9 cellular contexts compared by ENCODE assay signal in the genomic region with DNA sequence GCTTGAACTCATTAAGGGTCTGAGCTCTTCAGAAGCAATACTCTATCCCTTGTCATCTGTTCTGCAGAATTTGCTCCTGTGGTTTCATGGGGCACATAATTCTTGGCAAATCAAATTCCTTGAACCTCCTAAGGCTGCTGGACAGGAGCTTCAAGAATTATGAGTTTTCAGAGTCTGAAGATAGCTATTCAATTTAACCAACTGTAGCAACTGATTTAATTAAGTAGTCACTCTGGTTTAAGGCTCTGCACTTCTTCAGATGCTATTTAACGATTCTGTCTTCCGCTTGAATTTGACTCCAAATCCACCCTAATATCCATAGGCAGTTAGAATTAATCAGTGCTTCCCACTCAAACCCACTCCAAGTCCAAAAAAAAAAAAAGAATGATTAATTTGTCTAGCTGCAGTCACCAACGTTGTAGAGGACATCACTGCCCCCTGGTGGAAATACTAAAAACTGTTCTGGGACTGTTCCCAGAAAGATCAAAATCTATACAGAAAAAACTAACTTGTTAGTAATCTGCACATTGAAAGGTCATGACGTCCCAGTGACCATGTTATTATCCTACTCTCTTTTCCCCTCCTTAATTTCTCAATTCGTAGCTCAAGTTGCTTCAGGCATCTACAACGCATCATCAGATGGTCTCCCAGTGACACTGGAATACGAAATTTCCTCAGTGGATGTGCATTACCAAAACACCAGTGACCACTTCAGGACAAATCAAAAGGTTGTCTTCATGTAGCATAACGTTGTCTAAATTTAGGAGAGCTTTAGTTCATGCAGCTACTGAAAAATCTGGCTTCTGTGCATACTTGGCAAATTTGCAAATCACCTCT.
DNase-seq lines count a peak whose midpoint lies in the region; TF ChIP-seq lines count a peak whose summit lies in the region.
"Had no signal": no experiment of that assay in that cellular context is flagged by ENCODE, and none has a peak within 500 bp of the region (broad histone marks: within the 10 kb centered on the region; RNA-seq: fewer than 3 reads in every experiment).

No MANE protein-coding gene starts in this region.

- H3K79me2 ChIP-seq in SK-N-SH (ENCODE audit: insufficient read depth) = no peaks in the 10 kb centered on the region
- no peaks in the 10 kb centered on the region for H3K79me2 ChIP-seq in osteoblast (ENCODE audit: insufficient read depth, low read length)

- intact Hi-C loops in esophagus muscularis mucosa (cut with DNase I) = loop anchor here (2.0 to 10.0 kb wide), 2 partner anchors 128 to 1138 kb away; no protein-coding TSS in a partner anchor

- DNase-seq in A172 (ENCODE audit: low spot score) = peak; percentile 46
- peak; percentile 35 for DNase-seq in EL
- DNase-seq in SK-N-SH = peak; percentile 28
- DNase-seq in esophagus muscularis mucosa (ENCODE audit: extremely low spot score) = no peak
- DNase-seq in osteoblast (ENCODE audit: insufficient read length, low spot score, missing footprints) = no peak
- no peak for DNase-seq in NCI-H1048 (lab: John Stamatoyannopoulos, UW)
- DNase-seq in NCI-H526 treated with DMSO at 0.1 percent for 48 hours (lab: John Stamatoyannopoulos, UW) = no peak

- CTCF ChIA-PET in SK-N-SH (lab: Yijun Ruan, JAX) = interaction anchor here (0.6 to 5.4 kb wide), 64 partner anchors 10 to 1630 kb away, joined by 3 to 50 read pairs (median 4); partner anchors contain the start of gene CPNE8

- peak; percentile 75 for TF ChIP-seq RAD21 in Ishikawa (IDR thresholded peaks at IDR 0.05; ENCODE audit: low read depth)
- TF ChIP-seq RAD21 in SK-N-SH (IDR thresholded peaks at IDR 0.05; ENCODE audit: low read length) = peak; percentile 87

- H3K4me2 ChIP-seq in SK-N-SH (no peak overlapping the region), osteoblast (ENCODE audit: insufficient read depth, low read length) (no peak overlapping the region)

- no peaks in the 10 kb centered on the region for H3K9me2 ChIP-seq in SK-N-SH

- TF ChIP-seq EP300 in Ishikawa (IDR thresholded peaks at IDR 0.05; ENCODE audit: borderline replicate concordance) (no peak), SK-N-SH (IDR thresholded peaks at IDR 0.05; ENCODE audit: borderline replicate concordance in 1 of 2, low read depth in 1 of 2, low read length in 1 of 2) (peak in 1 of 2 experiments; percentile 33; a peak in 1 of 4 replicates), esophagus muscularis mucosa (IDR thresholded peaks at IDR 0.05) (no peak)

- TF ChIP-seq CTCF in SK-N-SH (IDR thresholded peaks at IDR 0.05) = peak; percentile 74
- TF ChIP-seq CTCF in esophagus muscularis mucosa (IDR thresholded peaks at IDR 0.05) = peak; percentile 26 to 67 (median 66)
- peak; percentile 74 for TF ChIP-seq CTCF in osteoblast (IDR thresholded peaks at IDR 0.05; ENCODE audit: extremely low read depth, low read depth, low read length)

- H3K4me3 ChIP-seq in SK-N-SH (ENCODE audit: low read depth in 2 of 2, low read length in 1 of 2) = no peak overlapping the region; a peak in 1 of 4 replicates
- H3K4me3 ChIP-seq in esophagus muscularis mucosa = no peak overlapping the region
- no peak overlapping the region for H3K4me3 ChIP-seq in osteoblast (ENCODE audit: insufficient read depth, low read length)

- no peaks in the 10 kb centered on the region for H4K20me1 ChIP-seq in SK-N-SH (ENCODE audit: insufficient read depth)
- no peaks in the 10 kb centered on the region for H4K20me1 ChIP-seq in osteoblast (ENCODE audit: insufficient read depth, low read length)

- no peaks in the 10 kb centered on the region for H3K36me3 ChIP-seq in SK-N-SH (replicated peaks in 1 of 2; ENCODE audit: control insufficient read depth in 1 of 2, insufficient read depth in 2 of 2, low read length in 1 of 2)
- H3K36me3 ChIP-seq in esophagus muscularis mucosa = no peaks in the 10 kb centered on the region
- no peaks in the 10 kb centered on the region for H3K36me3 ChIP-seq in osteoblast (ENCODE audit: insufficient read depth, low read length)

- WGBS in SK-N-SH (ENCODE audit: low lambda C conversion rate) = 24% methylated on average over 8 of the region's 8 CpGs
- 24% methylated on average over 8 of the region's 8 CpGs for WGBS in esophagus muscularis mucosa

- H3K27ac ChIP-seq in SK-N-SH (ENCODE audit: low read depth in 2 of 2, low read length in 1 of 2) (no peak overlapping the region), esophagus muscularis mucosa (replicated peaks in 1 of 4) (no peak overlapping the region), osteoblast (ENCODE audit: low read depth, low read length) (no peak overlapping the region)
- H3K27ac ChIP-seq: epithelial cell of prostate had no signal

- H3K9ac ChIP-seq in SK-N-SH = no peak overlapping the region

- H2AFZ ChIP-seq in SK-N-SH (ENCODE audit: low read depth) (no peak overlapping the region), osteoblast (ENCODE audit: low read length) (no peak overlapping the region)

- H3K4me1 ChIP-seq in SK-N-SH (ENCODE audit: control insufficient read depth in 1 of 2, insufficient read depth in 2 of 2, low read depth in 1 of 2, low read length in 1 of 2) (no peaks in the 10 kb centered on the region; a peak in 2 of 4 replicates), esophagus muscularis mucosa (no peaks in the 10 kb centered on the region), osteoblast (ENCODE audit: insufficient read depth, low read length) (no peaks in the 10 kb centered on the region)

- TF ChIP-seq POLR2A in esophagus muscularis mucosa (IDR thresholded peaks at IDR 0.05; ENCODE audit: low read depth) = no peak

- H3K27me3 ChIP-seq in SK-N-SH (ENCODE audit: insufficient read depth) (no peaks in the 10 kb centered on the region), esophagus muscularis mucosa (no peaks in the 10 kb centered on the region), osteoblast (ENCODE audit: insufficient read depth, low read length) (no peaks in the 10 kb centered on the region)

- POLR2A ChIA-PET in SK-N-SH (lab: Yijun Ruan, JAX) = interaction anchor here (0.6 kb wide), 1 partner anchor 929 kb away, joined by 3 read pairs; no protein-coding TSS in a partner anchor

- no peaks in the 10 kb centered on the region for H3F3A ChIP-seq in SK-N-SH (replicated peaks; ENCODE audit: insufficient read depth)

- H3K9me3 ChIP-seq in SK-N-SH = no peaks in the 10 kb centered on the region
- H3K9me3 ChIP-seq in esophagus muscularis mucosa = no peaks in the 10 kb centered on the region
- no peaks in the 10 kb centered on the region for H3K9me3 ChIP-seq in osteoblast (ENCODE audit: low read depth, low read length)

TF ChIP-seq in Ishikawa, 13 proteins besides CTCF, POLR2A, EP300 and RAD21 (continues in another document):
- TF ChIP-seq TEAD4 (IDR thresholded peaks at IDR 0.05) = no peak
- TF ChIP-seq, protein P1, sequence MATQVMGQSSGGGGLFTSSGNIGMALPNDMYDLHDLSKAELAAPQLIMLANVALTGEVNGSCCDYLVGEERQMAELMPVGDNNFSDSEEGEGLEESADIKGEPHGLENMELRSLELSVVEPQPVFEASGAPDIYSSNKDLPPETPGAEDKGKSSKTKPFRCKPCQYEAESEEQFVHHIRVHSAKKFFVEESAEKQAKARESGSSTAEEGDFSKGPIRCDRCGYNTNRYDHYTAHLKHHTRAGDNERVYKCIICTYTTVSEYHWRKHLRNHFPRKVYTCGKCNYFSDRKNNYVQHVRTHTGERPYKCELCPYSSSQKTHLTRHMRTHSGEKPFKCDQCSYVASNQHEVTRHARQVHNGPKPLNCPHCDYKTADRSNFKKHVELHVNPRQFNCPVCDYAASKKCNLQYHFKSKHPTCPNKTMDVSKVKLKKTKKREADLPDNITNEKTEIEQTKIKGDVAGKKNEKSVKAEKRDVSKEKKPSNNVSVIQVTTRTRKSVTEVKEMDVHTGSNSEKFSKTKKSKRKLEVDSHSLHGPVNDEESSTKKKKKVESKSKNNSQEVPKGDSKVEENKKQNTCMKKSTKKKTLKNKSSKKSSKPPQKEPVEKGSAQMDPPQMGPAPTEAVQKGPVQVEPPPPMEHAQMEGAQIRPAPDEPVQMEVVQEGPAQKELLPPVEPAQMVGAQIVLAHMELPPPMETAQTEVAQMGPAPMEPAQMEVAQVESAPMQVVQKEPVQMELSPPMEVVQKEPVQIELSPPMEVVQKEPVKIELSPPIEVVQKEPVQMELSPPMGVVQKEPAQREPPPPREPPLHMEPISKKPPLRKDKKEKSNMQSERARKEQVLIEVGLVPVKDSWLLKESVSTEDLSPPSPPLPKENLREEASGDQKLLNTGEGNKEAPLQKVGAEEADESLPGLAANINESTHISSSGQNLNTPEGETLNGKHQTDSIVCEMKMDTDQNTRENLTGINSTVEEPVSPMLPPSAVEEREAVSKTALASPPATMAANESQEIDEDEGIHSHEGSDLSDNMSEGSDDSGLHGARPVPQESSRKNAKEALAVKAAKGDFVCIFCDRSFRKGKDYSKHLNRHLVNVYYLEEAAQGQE (IDR thresholded peaks at IDR 0.05; ENCODE audit: low read depth) = no peak

TF ChIP-seq in SK-N-SH, 30 proteins besides CTCF, POLR2A, EP300 and RAD21:
- TF ChIP-seq SMC3 (IDR thresholded peaks at IDR 0.05; ENCODE audit: low read depth, low read length) (peak; percentile 70), PBX3 (IDR thresholded peaks at IDR 0.05) (peak; percentile 22; the same call in 1 of the 2 replicates), GATA2 (CRISPR knock-in tag; IDR thresholded peaks at IDR 0.05) (peak; percentile 35; the same call in 1 of the 2 replicates)
- TF ChIP-seq, protein P2, sequence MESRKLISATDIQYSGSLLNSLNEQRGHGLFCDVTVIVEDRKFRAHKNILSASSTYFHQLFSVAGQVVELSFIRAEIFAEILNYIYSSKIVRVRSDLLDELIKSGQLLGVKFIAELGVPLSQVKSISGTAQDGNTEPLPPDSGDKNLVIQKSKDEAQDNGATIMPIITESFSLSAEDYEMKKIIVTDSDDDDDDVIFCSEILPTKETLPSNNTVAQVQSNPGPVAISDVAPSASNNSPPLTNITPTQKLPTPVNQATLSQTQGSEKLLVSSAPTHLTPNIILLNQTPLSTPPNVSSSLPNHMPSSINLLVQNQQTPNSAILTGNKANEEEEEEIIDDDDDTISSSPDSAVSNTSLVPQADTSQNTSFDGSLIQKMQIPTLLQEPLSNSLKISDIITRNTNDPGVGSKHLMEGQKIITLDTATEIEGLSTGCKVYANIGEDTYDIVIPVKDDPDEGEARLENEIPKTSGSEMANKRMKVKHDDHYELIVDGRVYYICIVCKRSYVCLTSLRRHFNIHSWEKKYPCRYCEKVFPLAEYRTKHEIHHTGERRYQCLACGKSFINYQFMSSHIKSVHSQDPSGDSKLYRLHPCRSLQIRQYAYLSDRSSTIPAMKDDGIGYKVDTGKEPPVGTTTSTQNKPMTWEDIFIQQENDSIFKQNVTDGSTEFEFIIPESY (IDR thresholded peaks at IDR 0.05; ENCODE audit: borderline replicate concordance, low read depth) = no peak
TF ChIP-seq in SK-N-SH: peak in this region for 3.

Comparison
In these comparisons a context has a peak if more than half of its experiments do, and no peak if none do; other contexts are left out.
1. DNase-seq: peak in A172 (single experiment), EL (single experiment) and SK-N-SH (single experiment); none in esophagus muscularis mucosa (single experiment), osteoblast (single experiment), NCI-H1048 (single experiment) and NCI-H526 treated with DMSO at 0.1 percent for 48 hours (single experiment).
2. Peak in every context shown above with its lines, with median percentiles within 50 percentile points of each other: CTCF ChIP-seq.